ENCODE assay signal across 1 cellular context in the genomic region with DNA sequence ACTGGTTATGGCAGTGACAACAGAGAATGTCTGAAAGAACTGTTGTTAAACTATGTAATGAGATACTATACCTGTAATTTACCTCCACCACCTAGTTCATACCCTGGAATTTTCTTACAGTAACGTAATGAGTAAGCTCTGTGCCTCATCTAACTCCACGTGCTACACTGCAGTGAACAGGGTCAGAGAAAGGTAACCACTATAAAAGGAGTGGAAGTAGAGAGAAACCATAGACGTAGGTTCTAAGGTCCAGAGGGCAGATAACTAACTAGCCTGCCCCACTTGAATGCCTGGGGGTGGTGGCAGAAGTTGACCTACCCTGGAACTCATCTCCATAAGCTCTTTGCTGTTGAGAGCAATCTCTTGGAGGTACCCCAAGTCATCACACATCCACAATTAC.
TF ChIP-seq lines count a peak whose summit lies in the region.

No MANE protein-coding gene starts in this region.

TF ChIP-seq in K562, 482 proteins besides CTCF, POLR2A, EP300 and RAD21 (continued from another document):
- TF ChIP-seq, protein P1, sequence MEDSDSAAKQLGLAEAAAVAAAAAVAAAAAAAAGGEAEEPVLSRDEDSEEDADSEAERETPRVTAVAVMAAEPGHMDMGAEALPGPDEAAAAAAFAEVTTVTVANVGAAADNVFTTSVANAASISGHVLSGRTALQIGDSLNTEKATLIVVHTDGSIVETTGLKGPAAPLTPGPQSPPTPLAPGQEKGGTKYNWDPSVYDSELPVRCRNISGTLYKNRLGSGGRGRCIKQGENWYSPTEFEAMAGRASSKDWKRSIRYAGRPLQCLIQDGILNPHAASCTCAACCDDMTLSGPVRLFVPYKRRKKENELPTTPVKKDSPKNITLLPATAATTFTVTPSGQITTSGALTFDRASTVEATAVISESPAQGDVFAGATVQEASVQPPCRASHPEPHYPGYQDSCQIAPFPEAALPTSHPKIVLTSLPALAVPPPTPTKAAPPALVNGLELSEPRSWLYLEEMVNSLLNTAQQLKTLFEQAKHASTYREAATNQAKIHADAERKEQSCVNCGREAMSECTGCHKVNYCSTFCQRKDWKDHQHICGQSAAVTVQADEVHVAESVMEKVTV (CRISPR knock-in tag; IDR thresholded peaks at IDR 0.05): no peak
- TF ChIP-seq, protein P2, sequence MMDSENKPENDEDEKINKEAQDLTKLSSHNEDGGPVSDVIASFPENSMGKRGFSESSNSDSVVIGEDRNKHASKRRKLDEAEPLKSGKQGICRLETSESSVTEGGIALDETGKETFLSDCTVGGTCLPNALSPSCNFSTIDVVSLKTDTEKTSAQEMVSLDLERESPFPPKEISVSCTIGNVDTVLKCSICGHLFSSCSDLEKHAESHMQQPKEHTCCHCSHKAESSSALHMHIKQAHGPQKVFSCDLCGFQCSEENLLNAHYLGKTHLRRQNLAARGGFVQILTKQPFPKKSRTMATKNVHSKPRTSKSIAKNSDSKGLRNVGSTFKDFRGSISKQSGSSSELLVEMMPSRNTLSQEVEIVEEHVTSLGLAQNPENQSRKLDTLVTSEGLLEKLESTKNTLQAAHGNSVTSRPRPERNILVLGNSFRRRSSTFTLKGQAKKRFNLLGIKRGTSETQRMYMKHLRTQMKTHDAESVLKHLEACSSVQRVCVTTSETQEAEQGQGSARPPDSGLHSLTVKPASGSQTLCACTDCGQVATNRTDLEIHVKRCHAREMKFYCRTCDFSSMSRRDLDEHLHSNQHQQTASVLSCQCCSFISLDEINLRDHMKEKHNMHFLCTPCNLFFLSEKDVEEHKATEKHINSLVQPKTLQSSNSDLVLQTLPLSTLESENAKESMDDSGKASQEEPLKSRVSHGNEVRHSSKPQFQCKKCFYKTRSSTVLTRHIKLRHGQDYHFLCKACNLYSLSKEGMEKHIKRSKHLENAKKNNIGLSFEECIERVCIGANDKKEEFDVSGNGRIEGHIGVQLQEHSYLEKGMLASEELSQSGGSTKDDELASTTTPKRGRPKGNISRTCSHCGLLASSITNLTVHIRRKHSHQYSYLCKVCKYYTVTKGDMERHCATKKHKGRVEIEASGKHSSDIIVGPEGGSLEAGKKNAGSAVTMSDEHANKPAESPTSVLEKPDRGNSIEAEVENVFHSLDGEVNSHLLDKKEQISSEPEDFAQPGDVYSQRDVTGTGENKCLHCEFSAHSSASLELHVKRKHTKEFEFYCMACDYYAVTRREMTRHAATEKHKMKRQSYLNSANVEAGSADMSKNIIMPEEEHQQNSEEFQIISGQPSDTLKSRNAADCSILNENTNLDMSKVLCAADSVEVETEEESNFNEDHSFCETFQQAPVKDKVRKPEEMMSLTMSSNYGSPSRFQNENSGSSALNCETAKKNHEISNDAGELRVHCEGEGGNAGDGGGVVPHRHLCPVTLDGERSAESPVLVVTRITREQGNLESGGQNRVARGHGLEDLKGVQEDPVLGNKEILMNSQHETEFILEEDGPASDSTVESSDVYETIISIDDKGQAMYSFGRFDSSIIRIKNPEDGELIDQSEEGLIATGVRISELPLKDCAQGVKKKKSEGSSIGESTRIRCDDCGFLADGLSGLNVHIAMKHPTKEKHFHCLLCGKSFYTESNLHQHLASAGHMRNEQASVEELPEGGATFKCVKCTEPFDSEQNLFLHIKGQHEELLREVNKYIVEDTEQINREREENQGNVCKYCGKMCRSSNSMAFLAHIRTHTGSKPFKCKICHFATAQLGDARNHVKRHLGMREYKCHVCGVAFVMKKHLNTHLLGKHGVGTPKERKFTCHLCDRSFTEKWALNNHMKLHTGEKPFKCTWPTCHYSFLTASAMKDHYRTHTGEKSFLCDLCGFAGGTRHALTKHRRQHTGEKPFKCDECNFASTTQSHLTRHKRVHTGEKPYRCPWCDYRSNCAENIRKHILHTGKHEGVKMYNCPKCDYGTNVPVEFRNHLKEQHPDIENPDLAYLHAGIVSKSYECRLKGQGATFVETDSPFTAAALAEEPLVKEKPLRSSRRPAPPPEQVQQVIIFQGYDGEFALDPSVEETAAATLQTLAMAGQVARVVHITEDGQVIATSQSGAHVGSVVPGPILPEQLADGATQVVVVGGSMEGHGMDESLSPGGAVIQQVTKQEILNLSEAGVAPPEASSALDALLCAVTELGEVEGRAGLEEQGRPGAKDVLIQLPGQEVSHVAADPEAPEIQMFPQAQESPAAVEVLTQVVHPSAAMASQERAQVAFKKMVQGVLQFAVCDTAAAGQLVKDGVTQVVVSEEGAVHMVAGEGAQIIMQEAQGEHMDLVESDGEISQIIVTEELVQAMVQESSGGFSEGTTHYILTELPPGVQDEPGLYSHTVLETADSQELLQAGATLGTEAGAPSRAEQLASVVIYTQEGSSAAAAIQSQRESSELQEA (IDR thresholded peaks at IDR 0.05; ENCODE audit: low read depth): no peak
